Comparison of ENCODE assay signal across 8 cellular contexts in genomic region chr5:121984250-121984649, GRCh38.
"Had no signal": no experiment of that assay in that cellular context is flagged by ENCODE, and none has a peak within 500 bp of the region (broad histone marks: within the 10 kb centered on the region; RNA-seq: fewer than 3 reads in every experiment).

No MANE protein-coding gene starts in this region.

- H3K4me2 ChIP-seq: GM23338 had no signal

- DNase-seq: GM23248, GOT3, H7, H9, HCEC 1CT, HFFc6 had no signal

- H3K9me3 ChIP-seq: HAP-1 had no signal

- H2AFZ ChIP-seq: GM23248, GM23338 had no signal

- H3K4me3 ChIP-seq: GM23248, GM23338, HAP-1 had no signal

- H3K27ac ChIP-seq: GM23248 had no signal

- H3K9ac ChIP-seq: GM23248 had no signal
